In genomic region chr14:47606601-47607000, GRCh38 we compare ENCODE assay signal across 17 cellular contexts.
DNase-seq lines count a peak whose midpoint lies in the region; ATAC-seq and TF ChIP-seq lines count a peak whose summit lies in the region.
"Had no signal": no experiment of that assay in that cellular context is flagged by ENCODE, and none has a peak within 500 bp of the region (broad histone marks: within the 10 kb centered on the region; RNA-seq: fewer than 3 reads in every experiment).

No MANE protein-coding gene starts in this region.

- H3K4me1 ChIP-seq in PC-3 (ENCODE audit: insufficient read depth, low read length) (no peaks in the 10 kb centered on the region), mesenchymal stem cell (ENCODE audit: control insufficient read depth, insufficient read depth, low read depth, low read length) (peaks cover 1% of the 10 kb centered on the region), colonic mucosa (no peaks in the 10 kb centered on the region)
- H3K4me1 ChIP-seq: Caco-2 had no signal

- H2BK120ac ChIP-seq in mesenchymal stem cell (ENCODE audit: low read depth, low read length): no peak overlapping the region

- intact Hi-C loops in PC-3 (cut with micrococcal nuclease) (no loop called here), colonic mucosa (cut with DNase I) (no loop called here)

- no TSS peak for BruUV-seq in PC-3 (replicated peaks; lab: Mats Ljungman, UMichigan)

- H3K36me3 ChIP-seq in PC-3 (ENCODE audit: low read depth, low read length) (no peaks in the 10 kb centered on the region), kidney epithelial cell (ENCODE audit: control insufficient read depth, insufficient read depth, low read length) (no peaks in the 10 kb centered on the region), mesenchymal stem cell (ENCODE audit: control insufficient read depth in 1 of 2, insufficient read depth in 2 of 2, low read depth in 1 of 2, low read length in 2 of 2) (no peaks in the 10 kb centered on the region), colonic mucosa (no peaks in the 10 kb centered on the region)

- H4K8ac ChIP-seq in mesenchymal stem cell (ENCODE audit: low read length): no peak overlapping the region

- H3K27ac ChIP-seq in PC-3 (ENCODE audit: low read length) (no peak overlapping the region), mesenchymal stem cell (ENCODE audit: low read length, poor library complexity, severe bottlenecking) (peak overlapping the region; percentile 62), colonic mucosa (no peak overlapping the region)
- H3K27ac ChIP-seq: C4-2B had no signal

- H3K27me3 ChIP-seq in PC-3 (ENCODE audit: low read length) (no peaks in the 10 kb centered on the region), kidney epithelial cell (ENCODE audit: control insufficient read depth, insufficient read depth, low read length) (no peaks in the 10 kb centered on the region), mesenchymal stem cell (ENCODE audit: control insufficient read depth in 1 of 2, insufficient read depth in 1 of 2, low read length in 2 of 2) (no peaks in the 10 kb centered on the region), colonic mucosa (no peaks in the 10 kb centered on the region)

- H3K14ac ChIP-seq in mesenchymal stem cell (ENCODE audit: low read length in 2 of 2): no peak overlapping the region

- no peaks in the 10 kb centered on the region for H3K79me1 ChIP-seq in mesenchymal stem cell (replicated peaks; ENCODE audit: low read length, poor library complexity, severe bottlenecking)

- no peaks in the 10 kb centered on the region for H3K79me2 ChIP-seq in PC-3 (ENCODE audit: low read length)

- H3K9me2 ChIP-seq in PC-3 (replicated peaks; ENCODE audit: low read length): no peaks in the 10 kb centered on the region

- H2BK12ac ChIP-seq in mesenchymal stem cell (ENCODE audit: low read length in 2 of 2): no peak overlapping the region

- H4K91ac ChIP-seq in mesenchymal stem cell (ENCODE audit: low read length): no peak overlapping the region

- ATAC-seq in PC-3 (no peak), GM21423 (IDR thresholded peaks at IDR 0.05; ENCODE audit: unreplicated experiment) (no peak)
- ATAC-seq: HCT116 had no signal

- TF ChIP-seq CTCF in PC-3 (conservative IDR thresholded peaks at IDR 0.05; ENCODE audit: low read depth, low read length) (no peak), kidney epithelial cell (IDR thresholded peaks at IDR 0.05; ENCODE audit: insufficient read depth, low read length, poor library complexity, severe bottlenecking) (no peak), colonic mucosa (IDR thresholded peaks at IDR 0.05) (no peak)

- H2AFZ ChIP-seq in PC-3 (ENCODE audit: low read length): no peak overlapping the region
- no peak overlapping the region for H2AFZ ChIP-seq in mesenchymal stem cell (ENCODE audit: low read depth, low read length)

- 100% methylated on average over 2 of the region's 3 CpGs for WGBS in mesenchymal stem cell

- H2BK5ac ChIP-seq in mesenchymal stem cell (ENCODE audit: low read depth, low read length, poor library complexity, severe bottlenecking): no peak overlapping the region

- H3K4me2 ChIP-seq in PC-3 (ENCODE audit: low read length): no peak overlapping the region
- no peak overlapping the region for H3K4me2 ChIP-seq in mesenchymal stem cell (ENCODE audit: low read length, poor library complexity, severe bottlenecking)

- CTCF ChIA-PET in PC-3 (lab: Charles Lee): no interaction called here

- H4K20me1 ChIP-seq in PC-3 (ENCODE audit: low read length): no peaks in the 10 kb centered on the region

- no peak overlapping the region for H2AK5ac ChIP-seq in mesenchymal stem cell (ENCODE audit: low read length, severe bottlenecking)

- POLR2A ChIA-PET in PC-3 (lab: Charles Lee; ENCODE audit: unreplicated experiment): interaction anchor here (0.7 kb wide), 1 partner anchor 463 kb away, joined by 3 read pairs; no protein-coding TSS in a partner anchor

- no peak overlapping the region for H2BK15ac ChIP-seq in mesenchymal stem cell (ENCODE audit: low read depth, poor library complexity, severe bottlenecking)

- H3K23ac ChIP-seq in mesenchymal stem cell (ENCODE audit: low read length in 2 of 2): no peak overlapping the region

- no peak overlapping the region for H3K4me3 ChIP-seq in PC-3 (ENCODE audit: low read length)
- no peak overlapping the region for H3K4me3 ChIP-seq in kidney epithelial cell (ENCODE audit: low read depth, low read length)
- H3K4me3 ChIP-seq in mesenchymal stem cell (ENCODE audit: insufficient read depth in 1 of 2, low read depth in 1 of 2, low read length in 2 of 2): no peak overlapping the region
- no peak overlapping the region for H3K4me3 ChIP-seq in colonic mucosa

- H3K9ac ChIP-seq in PC-3 (ENCODE audit: low read length) (no peak overlapping the region), mesenchymal stem cell (ENCODE audit: low read length) (no peak overlapping the region), colonic mucosa (ENCODE audit: low read depth in 2 of 2, low read length in 2 of 2) (no peak overlapping the region)

- H3F3A ChIP-seq in PC-3 (ENCODE audit: low read length, unreplicated experiment): no peaks in the 10 kb centered on the region

- H3K18ac ChIP-seq in mesenchymal stem cell (ENCODE audit: low read depth in 1 of 2, low read length in 2 of 2): peak overlapping the region in 1 of 2 experiments; percentile 29

- H3K4ac ChIP-seq in mesenchymal stem cell (ENCODE audit: low read depth in 1 of 2, low read length in 2 of 2): no peak overlapping the region

- H3K9me3 ChIP-seq in PC-3 (ENCODE audit: low read length) (0 out of 2 replicates have a peak, but pooled peaks cover 5% of the 10 kb centered on the region), mesenchymal stem cell (ENCODE audit: control insufficient read depth, low read length) (peaks cover 1% of the 10 kb centered on the region), colonic mucosa (no peaks in the 10 kb centered on the region)
- H3K9me3 ChIP-seq: Caco-2 had no signal

- peak; percentile 3 for DNase-seq in PC-3
- peak; percentile 32 for DNase-seq in kidney epithelial cell (ENCODE audit: low read depth)
- no peak for DNase-seq in mesenchymal stem cell
- DNase-seq in colonic mucosa: no peak
- DNase-seq in stimulated activated naive CD4-positive, alpha-beta T cell treated with Interleukin-2 at 50 U/mL for 16 hours (lab: John Stamatoyannopoulos, UW): no peak
- DNase-seq: AML-193; Caco-2; CD4-positive, alpha-beta T cell; DMS153; DMS79; GDM1; GOT3; H7; HFFc6 had no signal

Comparison
In these comparisons a context has a peak if more than half of its experiments do, and no peak if none do; other contexts are left out.
1. DNase-seq: peak in PC-3 (single experiment) and kidney epithelial cell (single experiment); none in mesenchymal stem cell (single experiment), colonic mucosa (single experiment) and stimulated activated naive CD4-positive, alpha-beta T cell treated with Interleukin-2 at 50 U/mL for 16 hours (single experiment).